In genomic region chr13:75635621-75636338, GRCh38 we compare ENCODE assay signal across 8 cellular contexts. TPM values are rescaled to one million over a fixed set of nuclear protein-coding genes. Genes with fewer than 3 reads are reported as not detected.
DNase-seq lines count a peak whose midpoint lies in the region; ATAC-seq, FAIRE-seq and TF ChIP-seq lines count a peak whose summit lies in the region.

Gene LMO7 (plus strand): TSS chr13:75636330. CDS start chr13:75636658, 328 bp downstream.

- no peaks in the 10 kb centered on the region for H3K9me3 ChIP-seq in small intestine (ENCODE audit: control insufficient read depth, low read depth)

- 1% methylated on average over 52 to 86 of the region's 86 CpGs for WGBS in small intestine, 3 donors

- H3K4me1 Mint-ChIP-seq in brain, result peaks cover 14% of the 10 kb centered on the region

- peaks cover 2 to 3% of the 10 kb centered on the region in 2 donors for H3K4me1 ChIP-seq in small intestine (ENCODE audit: control insufficient read depth in 2 of 2, insufficient read depth in 1 of 2, low read depth in 1 of 2, low read length in 1 of 2)

- no peak for FAIRE-seq in small intestine (lab: Jason Lieb, UNC)

- no peaks in the 10 kb centered on the region for H3K27me3 ChIP-seq in small intestine (ENCODE audit: control insufficient read depth in 2 of 2, insufficient read depth in 2 of 2, low read length in 2 of 2)

- peaks cover 49% of the 10 kb centered on the region for H3K27me3 Mint-ChIP-seq in brain

- H3K36me3 ChIP-seq in small intestine (ENCODE audit: control insufficient read depth in 2 of 2, insufficient read depth in 2 of 2, low read length in 2 of 2), result no peaks in the 10 kb centered on the region

- no peak within 1 kb of the TSS for H3K27ac ChIP-seq in small intestine (ENCODE audit: low read depth in 1 of 2, low read length in 1 of 2)

- no peaks in the 10 kb centered on the region for H3K36me3 Mint-ChIP-seq in brain

- ATAC-seq in GM19468 (IDR thresholded peaks at IDR 0.05; ENCODE audit: extremely low read depth, unreplicated experiment) (peak; percentile 42), HG03520 (IDR thresholded peaks at IDR 0.05; ENCODE audit: unreplicated experiment) (peak; percentile 48)

- H3K27ac Mint-ChIP-seq in brain, result peak within 1 kb of the TSS in 1 of 5 experiments; percentile 18

- no peak for TF ChIP-seq CTCF in brain (conservative IDR thresholded peaks at IDR 0.05)

- peak within 1 kb of the TSS; percentile 78 to 87 (median 78) for H3K4me3 Mint-ChIP-seq in brain

- peaks cover 0 to 3% (median 0%) of the 10 kb centered on the region in 5 experiments for H3K9me3 Mint-ChIP-seq in brain

- DNase-seq in COR-L47 (lab: John Stamatoyannopoulos, UW), result peak; percentile 47
- DNase-seq in T-helper 2 cell, result peak; percentile 10 to 59 (median 37)
- peak; percentile 74 for DNase-seq in iPS-NIHi7 (ENCODE audit: extremely low spot score)
- peak; percentile 28 for DNase-seq in small intestine
- no peak for DNase-seq in dedifferentiated amniotic fluid mesenchymal stem cell (ENCODE audit: extremely low spot score)

- H3K4me3 ChIP-seq in small intestine (ENCODE audit: low read depth in 1 of 2, low read length in 2 of 2), result peak within 1 kb of the TSS; percentile 61 to 68

RNA-seq across cellular contexts. Expression of gene LMO7, which starts in this region (rescaled TPM):
- 23.1 TPM for polyA plus RNA-seq in brain (ENCODE audit: insufficient read depth, low read depth, low replicate concordance)
- polyA plus RNA-seq in small intestine, result 10 to 100 TPM; 31.0 to 88.4 (median 80.3) TPM
